ENCODE assay signal across 1 cellular context in the genomic region with DNA sequence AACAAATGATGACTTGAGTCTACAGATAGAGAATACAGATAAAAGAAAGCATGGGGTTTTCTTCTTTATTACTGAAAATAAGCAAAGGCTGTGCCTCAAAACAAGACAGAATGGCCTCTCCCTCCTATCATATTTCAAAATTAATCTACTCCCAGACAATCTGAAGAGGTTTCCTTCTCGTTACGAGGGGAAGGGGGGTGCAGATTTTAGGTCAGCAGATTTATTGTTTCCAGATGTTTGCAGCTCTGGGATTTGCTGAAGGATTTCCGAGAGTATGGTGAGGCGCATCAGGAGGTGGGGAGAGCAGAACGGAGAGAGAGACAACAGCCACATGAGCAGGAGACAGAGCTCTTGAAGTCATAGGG.
TF ChIP-seq lines count a peak whose summit lies in the region.

No MANE protein-coding gene starts in this region.

TF ChIP-seq in HEK293, 187 proteins besides CTCF, POLR2A, EP300 and RAD21 (continued from another document):
- TF ChIP-seq, protein P1, sequence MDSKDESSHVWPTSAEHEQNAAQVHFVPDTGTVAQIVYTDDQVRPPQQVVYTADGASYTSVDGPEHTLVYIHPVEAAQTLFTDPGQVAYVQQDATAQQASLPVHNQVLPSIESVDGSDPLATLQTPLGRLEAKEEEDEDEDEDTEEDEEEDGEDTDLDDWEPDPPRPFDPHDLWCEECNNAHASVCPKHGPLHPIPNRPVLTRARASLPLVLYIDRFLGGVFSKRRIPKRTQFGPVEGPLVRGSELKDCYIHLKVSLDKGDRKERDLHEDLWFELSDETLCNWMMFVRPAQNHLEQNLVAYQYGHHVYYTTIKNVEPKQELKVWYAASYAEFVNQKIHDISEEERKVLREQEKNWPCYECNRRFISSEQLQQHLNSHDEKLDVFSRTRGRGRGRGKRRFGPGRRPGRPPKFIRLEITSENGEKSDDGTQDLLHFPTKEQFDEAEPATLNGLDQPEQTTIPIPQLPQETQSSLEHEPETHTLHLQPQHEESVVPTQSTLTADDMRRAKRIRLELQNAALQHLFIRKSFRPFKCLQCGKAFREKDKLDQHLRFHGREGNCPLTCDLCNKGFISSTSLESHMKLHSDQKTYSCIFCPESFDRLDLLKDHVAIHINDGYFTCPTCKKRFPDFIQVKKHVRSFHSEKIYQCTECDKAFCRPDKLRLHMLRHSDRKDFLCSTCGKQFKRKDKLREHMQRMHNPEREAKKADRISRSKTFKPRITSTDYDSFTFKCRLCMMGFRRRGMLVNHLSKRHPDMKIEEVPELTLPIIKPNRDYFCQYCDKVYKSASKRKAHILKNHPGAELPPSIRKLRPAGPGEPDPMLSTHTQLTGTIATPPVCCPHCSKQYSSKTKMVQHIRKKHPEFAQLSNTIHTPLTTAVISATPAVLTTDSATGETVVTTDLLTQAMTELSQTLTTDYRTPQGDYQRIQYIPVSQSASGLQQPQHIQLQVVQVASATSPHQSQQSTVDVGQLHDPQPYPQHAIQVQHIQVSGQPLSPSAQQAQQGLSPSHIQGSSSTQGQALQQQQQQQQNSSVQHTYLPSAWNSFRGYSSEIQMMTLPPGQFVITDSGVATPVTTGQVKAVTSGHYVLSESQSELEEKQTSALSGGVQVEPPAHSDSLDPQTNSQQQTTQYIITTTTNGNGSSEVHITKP (tag by site-specific recombination; IDR thresholded peaks at IDR 0.05) = peak; percentile 75
- TF ChIP-seq ZNF580 (tag by site-specific recombination; IDR thresholded peaks at IDR 0.05) = no peak
- TF ChIP-seq ZNF133 (tag by site-specific recombination; IDR thresholded peaks at IDR 0.05) = no peak
- TF ChIP-seq ZNF629 (tag by site-specific recombination; IDR thresholded peaks at IDR 0.05) = peak; percentile 54
- TF ChIP-seq ZNF670 (tag by site-specific recombination; IDR thresholded peaks at IDR 0.05; ENCODE audit: low read depth) = no peak
- TF ChIP-seq ZNF610 (tag by site-specific recombination; IDR thresholded peaks at IDR 0.05; ENCODE audit: borderline replicate concordance) = no peak
- no peak for TF ChIP-seq ZNF776 (tag by site-specific recombination; IDR thresholded peaks at IDR 0.05; ENCODE audit: borderline replicate concordance)
- TF ChIP-seq ZNF560 (tag by site-specific recombination; IDR thresholded peaks at IDR 0.05; ENCODE audit: borderline replicate concordance) = no peak
- TF ChIP-seq SALL2 (tag by site-specific recombination; IDR thresholded peaks at IDR 0.05; ENCODE audit: borderline replicate concordance) = no peak
- TF ChIP-seq ZNF362 (tag by site-specific recombination; IDR thresholded peaks at IDR 0.05) = no peak
- TF ChIP-seq ZNF248 (tag by site-specific recombination; IDR thresholded peaks at IDR 0.05) = no peak
- TF ChIP-seq, protein P2, sequence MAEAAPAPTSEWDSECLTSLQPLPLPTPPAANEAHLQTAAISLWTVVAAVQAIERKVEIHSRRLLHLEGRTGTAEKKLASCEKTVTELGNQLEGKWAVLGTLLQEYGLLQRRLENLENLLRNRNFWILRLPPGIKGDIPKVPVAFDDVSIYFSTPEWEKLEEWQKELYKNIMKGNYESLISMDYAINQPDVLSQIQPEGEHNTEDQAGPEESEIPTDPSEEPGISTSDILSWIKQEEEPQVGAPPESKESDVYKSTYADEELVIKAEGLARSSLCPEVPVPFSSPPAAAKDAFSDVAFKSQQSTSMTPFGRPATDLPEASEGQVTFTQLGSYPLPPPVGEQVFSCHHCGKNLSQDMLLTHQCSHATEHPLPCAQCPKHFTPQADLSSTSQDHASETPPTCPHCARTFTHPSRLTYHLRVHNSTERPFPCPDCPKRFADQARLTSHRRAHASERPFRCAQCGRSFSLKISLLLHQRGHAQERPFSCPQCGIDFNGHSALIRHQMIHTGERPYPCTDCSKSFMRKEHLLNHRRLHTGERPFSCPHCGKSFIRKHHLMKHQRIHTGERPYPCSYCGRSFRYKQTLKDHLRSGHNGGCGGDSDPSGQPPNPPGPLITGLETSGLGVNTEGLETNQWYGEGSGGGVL (tag by site-specific recombination; IDR thresholded peaks at IDR 0.05) = no peak; the same call in 1 of the 2 replicates
- 0 out of 2 replicates have a peak, but pooled peaks have one; percentile 35 for TF ChIP-seq ZBTB44 (tag by site-specific recombination; IDR thresholded peaks at IDR 0.05)
- peak; percentile 92 for TF ChIP-seq PRDM6 (tag by site-specific recombination; IDR thresholded peaks at IDR 0.05)
- TF ChIP-seq YY2 (tag by site-specific recombination; IDR thresholded peaks at IDR 0.05) = no peak
- no peak for TF ChIP-seq ZNF155 (tag by site-specific recombination; IDR thresholded peaks at IDR 0.05)
- TF ChIP-seq ZNF266 (tag by site-specific recombination; IDR thresholded peaks at IDR 0.05; ENCODE audit: low read depth) = no peak
- TF ChIP-seq ZSCAN30 (tag by site-specific recombination; IDR thresholded peaks at IDR 0.05) = no peak
- TF ChIP-seq KLF9 (tag by site-specific recombination; IDR thresholded peaks at IDR 0.05; ENCODE audit: low read depth) = no peak
- TF ChIP-seq GLIS1 (tag by site-specific recombination; IDR thresholded peaks at IDR 0.05) = peak; percentile 68
- TF ChIP-seq ZNF488 (tag by site-specific recombination; IDR thresholded peaks at IDR 0.05) = no peak
- TF ChIP-seq ZNF146 (tag by site-specific recombination; IDR thresholded peaks at IDR 0.05) = no peak
- TF ChIP-seq, protein P3, sequence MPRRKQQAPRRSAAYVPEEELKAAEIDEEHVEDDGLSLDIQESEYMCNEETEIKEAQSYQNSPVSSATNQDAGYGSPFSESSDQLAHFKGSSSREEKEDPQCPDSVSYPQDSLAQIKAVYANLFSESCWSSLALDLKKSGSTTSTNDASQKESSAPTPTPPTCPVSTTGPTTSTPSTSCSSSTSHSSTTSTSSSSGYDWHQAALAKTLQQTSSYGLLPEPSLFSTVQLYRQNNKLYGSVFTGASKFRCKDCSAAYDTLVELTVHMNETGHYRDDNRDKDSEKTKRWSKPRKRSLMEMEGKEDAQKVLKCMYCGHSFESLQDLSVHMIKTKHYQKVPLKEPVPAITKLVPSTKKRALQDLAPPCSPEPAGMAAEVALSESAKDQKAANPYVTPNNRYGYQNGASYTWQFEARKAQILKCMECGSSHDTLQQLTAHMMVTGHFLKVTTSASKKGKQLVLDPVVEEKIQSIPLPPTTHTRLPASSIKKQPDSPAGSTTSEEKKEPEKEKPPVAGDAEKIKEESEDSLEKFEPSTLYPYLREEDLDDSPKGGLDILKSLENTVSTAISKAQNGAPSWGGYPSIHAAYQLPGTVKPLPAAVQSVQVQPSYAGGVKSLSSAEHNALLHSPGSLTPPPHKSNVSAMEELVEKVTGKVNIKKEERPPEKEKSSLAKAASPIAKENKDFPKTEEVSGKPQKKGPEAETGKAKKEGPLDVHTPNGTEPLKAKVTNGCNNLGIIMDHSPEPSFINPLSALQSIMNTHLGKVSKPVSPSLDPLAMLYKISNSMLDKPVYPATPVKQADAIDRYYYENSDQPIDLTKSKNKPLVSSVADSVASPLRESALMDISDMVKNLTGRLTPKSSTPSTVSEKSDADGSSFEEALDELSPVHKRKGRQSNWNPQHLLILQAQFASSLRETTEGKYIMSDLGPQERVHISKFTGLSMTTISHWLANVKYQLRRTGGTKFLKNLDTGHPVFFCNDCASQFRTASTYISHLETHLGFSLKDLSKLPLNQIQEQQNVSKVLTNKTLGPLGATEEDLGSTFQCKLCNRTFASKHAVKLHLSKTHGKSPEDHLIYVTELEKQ (tag by site-specific recombination; IDR thresholded peaks at IDR 0.05; ENCODE audit: borderline replicate concordance) = no peak
- TF ChIP-seq ZFP69B (tag by site-specific recombination; IDR thresholded peaks at IDR 0.05) = no peak
- peak; percentile 59; the same call in 1 of the 2 replicates for TF ChIP-seq ZNF843 (tag by site-specific recombination; IDR thresholded peaks at IDR 0.05)
- no peak for TF ChIP-seq ZFP41 (tag by site-specific recombination; IDR thresholded peaks at IDR 0.05; ENCODE audit: borderline replicate concordance)
- TF ChIP-seq ZNF19 (tag by site-specific recombination; IDR thresholded peaks at IDR 0.05; ENCODE audit: low read depth) = no peak
- TF ChIP-seq ZNF426 (tag by site-specific recombination; IDR thresholded peaks at IDR 0.05) = no peak
- TF ChIP-seq ZBTB17 (tag by site-specific recombination; IDR thresholded peaks at IDR 0.05) = peak; percentile 77
- TF ChIP-seq, protein P4, sequence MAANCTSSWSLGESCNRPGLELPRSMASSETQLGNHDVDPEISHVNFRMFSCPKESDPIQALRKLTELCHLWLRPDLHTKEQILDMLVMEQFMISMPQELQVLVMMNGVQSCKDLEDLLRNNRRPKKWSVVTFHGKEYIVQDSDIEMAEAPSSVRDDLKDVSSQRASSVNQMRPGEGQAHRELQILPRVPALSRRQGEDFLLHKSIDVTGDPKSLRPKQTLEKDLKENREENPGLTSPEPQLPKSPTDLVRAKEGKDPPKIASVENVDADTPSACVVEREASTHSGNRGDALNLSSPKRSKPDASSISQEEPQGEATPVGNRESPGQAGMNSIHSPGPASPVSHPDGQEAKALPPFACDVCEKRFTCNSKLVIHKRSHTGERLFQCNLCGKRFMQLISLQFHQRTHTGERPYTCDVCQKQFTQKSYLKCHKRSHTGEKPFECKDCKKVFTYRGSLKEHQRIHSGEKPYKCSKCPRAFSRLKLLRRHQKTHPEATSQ (tag by site-specific recombination; IDR thresholded peaks at IDR 0.05) = no peak
- no peak for TF ChIP-seq ZNF157 (tag by site-specific recombination; IDR thresholded peaks at IDR 0.05)
- TF ChIP-seq ZBTB8A (tag by site-specific recombination; IDR thresholded peaks at IDR 0.05) = peak; percentile 41; the same call in 1 of the 2 replicates
- TF ChIP-seq ZNF660 (tag by site-specific recombination; IDR thresholded peaks at IDR 0.05) = no peak
- TF ChIP-seq ZNF677 (tag by site-specific recombination; IDR thresholded peaks at IDR 0.05) = no peak
- TF ChIP-seq ZBTB7A (tag by site-specific recombination; IDR thresholded peaks at IDR 0.05; ENCODE audit: low read depth) = no peak
